ENCODE assay signal across 8 cellular contexts in genomic region chr7:47669178-47669878, GRCh38.
DNase-seq lines count a peak whose midpoint lies in the region; ATAC-seq and TF ChIP-seq lines count a peak whose summit lies in the region.

No MANE protein-coding gene starts in this region.

- H3K27ac ChIP-seq in SJSA1 (peak overlapping the region; percentile 88), gastrocnemius medialis (peak overlapping the region; percentile 40 to 83 (median 73))

- H3K4me1 ChIP-seq in SJSA1 (replicated peaks) (peaks cover 34% of the 10 kb centered on the region), gastrocnemius medialis (peaks cover 3 to 8% of the 10 kb centered on the region in 2 donors)

- H3K27me3 ChIP-seq in SJSA1 (replicated peaks) (no peaks in the 10 kb centered on the region), gastrocnemius medialis (no peaks in the 10 kb centered on the region)

- peak; percentile 80 for DNase-seq in COLO829 (ENCODE audit: low spot score)
- DNase-seq in SJSA1 (ENCODE audit: low read depth in 1 of 2, low spot score in 2 of 2), result peak; percentile 94 to 96
- peak; percentile 17 for DNase-seq in globus pallidus (ENCODE audit: low spot score)
- peak; percentile 76 to 93 for DNase-seq in gastrocnemius medialis
- no peak for DNase-seq in NCI-H1436 treated with DMSO at 0.1 percent for 48 hours (lab: John Stamatoyannopoulos, UW)
- no peak for DNase-seq in DMS79 (lab: John Stamatoyannopoulos, UW)

- peak in 1 of 2 donors; percentile 35 for TF ChIP-seq POLR2A in gastrocnemius medialis (IDR thresholded peaks at IDR 0.05)

- H3K9me3 ChIP-seq in SJSA1 (replicated peaks), result no peaks in the 10 kb centered on the region
- H3K9me3 ChIP-seq in gastrocnemius medialis, result no peaks in the 10 kb centered on the region

- in situ Hi-C loops in gastrocnemius medialis (cut with MboI; ENCODE audit: low sequenced_read_pairs in 4 of 4), result no loop called here

- H3K36me3 ChIP-seq in SJSA1 (no peaks in the 10 kb centered on the region), gastrocnemius medialis (no peaks in the 10 kb centered on the region)

- ATAC-seq in GM19455 (IDR thresholded peaks at IDR 0.05; ENCODE audit: unreplicated experiment) (peak; percentile 90), HG03442 (IDR thresholded peaks at IDR 0.05; ENCODE audit: unreplicated experiment) (peak; percentile 86), gastrocnemius medialis (peak; percentile 95 to 100)

- intact Hi-C loops in gastrocnemius medialis (cut with DNase I; ENCODE audit: low total_unique reads), result no loop called here

- peak in 1 of 5 experiments; percentile 6 for TF ChIP-seq CTCF in gastrocnemius medialis (IDR thresholded peaks at IDR 0.05 in 4 of 5, conservative IDR thresholded peaks at IDR 0.05 in 1 of 5)

- H3K4me3 ChIP-seq in SJSA1 (no peak overlapping the region), gastrocnemius medialis (no peak overlapping the region)

Comparison
In these comparisons a context has a peak if more than half of its experiments do, and no peak if none do; other contexts are left out.
1. DNase-seq: peak in COLO829 (single experiment), SJSA1 (2 of 2), globus pallidus (single experiment) and gastrocnemius medialis (2 of 2); none in NCI-H1436 treated with DMSO at 0.1 percent for 48 hours (single experiment) and DMS79 (single experiment).
2. Peak in every context shown above with its lines, with median percentiles within 50 percentile points of each other: ATAC-seq.